ENCODE assay signal across 16 cellular contexts in genomic region chr20:24720957-24721356, GRCh38.
DNase-seq lines count a peak whose midpoint lies in the region; TF ChIP-seq lines count a peak whose summit lies in the region.
"Had no signal": no experiment of that assay in that cellular context is flagged by ENCODE, and none has a peak within 500 bp of the region (broad histone marks: within the 10 kb centered on the region; RNA-seq: fewer than 3 reads in every experiment).

No MANE protein-coding gene starts in this region.

- POLR2A ChIA-PET in activated CD4-positive, alpha-beta T cell treated with anti-CD3 and anti-CD28 coated beads, Interleukin-2, amount 10 ng/mL, durations not matched to agents 7 days and 5 days (lab: Charles Lee): no interaction called here

- H3K4me3 Mint-ChIP-seq in activated CD4-positive, alpha-beta T cell treated with anti-CD3 and anti-CD28 coated beads, Interleukin-2, amount 10 ng/mL, durations not matched to agents 7 days and 5 days: no peak overlapping the region
- H3K4me3 Mint-ChIP-seq: CD8-positive, alpha-beta memory T cell; H9 had no signal

- no peaks in the 10 kb centered on the region for H3K36me3 Mint-ChIP-seq in activated CD4-positive, alpha-beta T cell treated with anti-CD3 and anti-CD28 coated beads, Interleukin-2, amount 10 ng/mL, durations not matched to agents 7 days and 5 days (ENCODE audit: low read depth)
- H3K36me3 Mint-ChIP-seq: CD8-positive, alpha-beta memory T cell had no signal

- no peaks in the 10 kb centered on the region for H3K36me3 ChIP-seq in esophagus muscularis mucosa

- no peaks in the 10 kb centered on the region for H3K9me3 Mint-ChIP-seq in activated CD4-positive, alpha-beta T cell treated with anti-CD3 and anti-CD28 coated beads, Interleukin-2, amount 10 ng/mL, durations not matched to agents 7 days and 5 days
- H3K9me3 Mint-ChIP-seq: CD8-positive, alpha-beta memory T cell; H9 had no signal

- WGBS in esophagus muscularis mucosa: 90% methylated on average over 4 of the region's 4 CpGs

- DNase-seq in DMS 273 (lab: John Stamatoyannopoulos, UW; ENCODE audit: unreplicated experiment) (peak; percentile 95), NCI-H1694 (lab: John Stamatoyannopoulos, UW) (peak; percentile 87), NCI-H526 (lab: John Stamatoyannopoulos, UW) (peak; percentile 96), esophagus muscularis mucosa (ENCODE audit: extremely low spot score) (peak; percentile 34), middle frontal gyrus (ENCODE audit: extremely low spot score, low spot score) (no peak), GOT3 (lab: John Stamatoyannopoulos, UW) (no peak)
- DNase-seq in activated CD4-positive, alpha-beta T cell treated with anti-CD3 and anti-CD28 coated beads, Interleukin-2, amount 10 ng/mL, durations not matched to agents 7 days and 5 days: no peak
- DNase-seq: ACHN; CD8-positive, alpha-beta memory T cell; DND-41; H9; NCI-H1417 treated with DMSO at 0.1 percent for 48 hours; NCI-H2029 treated with DMSO at 0.1 percent for 48 hours; NCI-H510A; Right ventricle myocardium superior had no signal

- no peak for TF ChIP-seq CTCF in esophagus muscularis mucosa (IDR thresholded peaks at IDR 0.05)

- no peak overlapping the region for H3K27ac Mint-ChIP-seq in activated CD4-positive, alpha-beta T cell treated with anti-CD3 and anti-CD28 coated beads, Interleukin-2, amount 10 ng/mL, durations not matched to agents 7 days and 5 days
- H3K27ac Mint-ChIP-seq: CD8-positive, alpha-beta memory T cell; H9 had no signal

- TF ChIP-seq EP300 in esophagus muscularis mucosa (IDR thresholded peaks at IDR 0.05): no peak

- no peak for TF ChIP-seq POLR2A in esophagus muscularis mucosa (IDR thresholded peaks at IDR 0.05; ENCODE audit: low read depth)

- no peak overlapping the region for H3K27ac ChIP-seq in esophagus muscularis mucosa (replicated peaks in 1 of 4)
- H3K27ac ChIP-seq: HL-60 had no signal

- peaks cover 16% of the 10 kb centered on the region for H3K27me3 Mint-ChIP-seq in activated CD4-positive, alpha-beta T cell treated with anti-CD3 and anti-CD28 coated beads, Interleukin-2, amount 10 ng/mL, durations not matched to agents 7 days and 5 days

- CTCF ChIA-PET in activated CD4-positive, alpha-beta T cell treated with anti-CD3 and anti-CD28 coated beads, Interleukin-2, amount 10 ng/mL, durations not matched to agents 7 days and 5 days (lab: Charles Lee): no interaction called here

- no peaks in the 10 kb centered on the region for H3K4me1 ChIP-seq in esophagus muscularis mucosa

- no peak overlapping the region for H3K4me3 ChIP-seq in esophagus muscularis mucosa

- intact Hi-C loops in esophagus muscularis mucosa (cut with DNase I): no loop called here

- no peaks in the 10 kb centered on the region for H3K4me1 Mint-ChIP-seq in activated CD4-positive, alpha-beta T cell treated with anti-CD3 and anti-CD28 coated beads, Interleukin-2, amount 10 ng/mL, durations not matched to agents 7 days and 5 days

- H3K9me3 ChIP-seq in esophagus muscularis mucosa: no peaks in the 10 kb centered on the region

- peaks cover 0 to 12% (median 0%) of the 10 kb centered on the region in 4 donors for H3K27me3 ChIP-seq in esophagus muscularis mucosa

Comparison
In these comparisons a context has a peak if more than half of its experiments do, and no peak if none do; other contexts are left out.
1. DNase-seq: peak in DMS 273 (single experiment), NCI-H1694 (single experiment), NCI-H526 (2 of 2) and esophagus muscularis mucosa (single experiment); none in activated CD4-positive, alpha-beta T cell treated with anti-CD3 and anti-CD28 coated beads, Interleukin-2, amount 10 ng/mL, durations not matched to agents 7 days and 5 days (single experiment), middle frontal gyrus (single experiment) and GOT3 (single experiment).